ENCODE assay signal across 25 cellular contexts in the genomic region with DNA sequence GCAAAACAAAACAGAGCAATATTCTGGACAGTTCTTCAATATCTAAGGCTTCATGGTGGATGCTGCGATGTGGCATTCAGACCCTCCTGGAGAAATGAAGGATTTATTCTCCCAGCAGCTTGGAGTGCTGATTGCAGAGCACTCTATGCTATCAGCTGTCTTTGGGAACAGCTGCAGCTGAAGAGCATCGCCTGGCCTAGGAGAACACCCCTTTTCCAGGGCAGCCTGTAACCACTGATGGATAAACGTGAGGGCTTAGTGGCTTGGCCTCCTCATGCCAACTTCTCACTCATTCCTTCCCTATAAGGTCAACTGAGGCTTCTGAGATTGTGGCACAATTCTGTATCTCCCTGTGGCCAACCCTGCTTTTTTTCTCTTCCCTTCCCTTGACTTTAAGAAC.
"Had no signal": no experiment of that assay in that cellular context is flagged by ENCODE, and none has a peak within 500 bp of the region (broad histone marks: within the 10 kb centered on the region; RNA-seq: fewer than 3 reads in every experiment).

No MANE protein-coding gene starts in this region.

- ATAC-seq: left colon; left lung; lower lobe of right lung; naive thymus-derived CD4-positive, alpha-beta T cell; natural killer cell treated with Interleukin-12 subunit alpha and Interleukin-12 subunit beta and Interleukin-15 and Interleukin-18, amount 100 ng/mL, for 72 hours; stimulated activated naive B cell treated with anti-CD40 and anti-IgM and Interleukin-4, amounts not matched to agents 10 μg/mL and 1 μg/mL and 100 μg/mL, for 72 hours; stimulated activated naive CD8-positive, alpha-beta T cell treated with anti-CD3 and anti-CD28 coated beads, Interleukin-15, Interleukin-2, amounts not matched to agents 100 U/mL and 50 U/mL, for 24 hours had no signal

- H3K4me1 ChIP-seq: left lung, lower lobe of right lung, right atrium auricular region, right lobe of liver, stomach, testis, thyroid gland, transverse colon, upper lobe of left lung had no signal

- H3K9me3 ChIP-seq: lower lobe of right lung, ovary, right atrium auricular region, right lobe of liver, testis, thyroid gland, transverse colon, upper lobe of left lung had no signal

- H3K27me3 ChIP-seq: left lung, ovary, right lobe of liver, stomach, testis, thyroid gland, transverse colon, upper lobe of left lung had no signal

- H3K27ac ChIP-seq: left lung, lower lobe of right lung, ovary, right atrium auricular region, right lobe of liver, skin epidermis, stomach, testis, thyroid gland, transverse colon, upper lobe of left lung had no signal

- DNase-seq: hypothalamus; immature natural killer cell; kidney; left colon; left lung; lower lobe of right lung; mammary epithelial cell; mesenchymal stem cell; naive thymus-derived CD4-positive, alpha-beta T cell; ovary; right lobe of liver; stimulated activated CD4-positive, alpha-beta T cell treated with anti-CD3 and anti-CD28 coated beads, Interleukin-12 subunit alpha, Interleukin-12 subunit beta, amount 100 ng/mL, for 4 hours; stimulated activated CD4-positive, alpha-beta T cell treated with anti-CD3 and anti-CD28 coated beads, Interleukin-15, amount 100 ng/mL, for 24 hours; stimulated activated CD4-positive, alpha-beta T cell treated with anti-CD3 and anti-CD28 coated beads, Interleukin-2, amount 100 ng/mL, for 24 hours; stimulated activated CD4-positive, alpha-beta T cell treated with anti-CD3 and anti-CD28 coated beads, Interleukin-4, amount 100 ng/mL, for 1 hour; stimulated activated naive B cell treated with anti-CD40 and anti-IgM and Interleukin-4, amounts not matched to agents 10 μg/mL and 1 μg/mL and 100 μg/mL, for 72 hours; stimulated activated naive CD8-positive, alpha-beta T cell treated with anti-CD3 and anti-CD28 coated beads, Interleukin-15, Interleukin-2, amounts not matched to agents 100 U/mL and 50 U/mL, for 24 hours; stomach; testis; thyroid gland; transverse colon; upper lobe of left lung had no signal

- H3K36me3 ChIP-seq: left lung, lower lobe of right lung, ovary, right atrium auricular region, right lobe of liver, stomach, thyroid gland, transverse colon, upper lobe of left lung had no signal

- H3K4me3 ChIP-seq: left lung, lower lobe of right lung, ovary, right atrium auricular region, right lobe of liver, skin epidermis, stomach, testis, thyroid gland, transverse colon, upper lobe of left lung had no signal
